Comparison of ENCODE assay signal across 9 cellular contexts in the genomic region with DNA sequence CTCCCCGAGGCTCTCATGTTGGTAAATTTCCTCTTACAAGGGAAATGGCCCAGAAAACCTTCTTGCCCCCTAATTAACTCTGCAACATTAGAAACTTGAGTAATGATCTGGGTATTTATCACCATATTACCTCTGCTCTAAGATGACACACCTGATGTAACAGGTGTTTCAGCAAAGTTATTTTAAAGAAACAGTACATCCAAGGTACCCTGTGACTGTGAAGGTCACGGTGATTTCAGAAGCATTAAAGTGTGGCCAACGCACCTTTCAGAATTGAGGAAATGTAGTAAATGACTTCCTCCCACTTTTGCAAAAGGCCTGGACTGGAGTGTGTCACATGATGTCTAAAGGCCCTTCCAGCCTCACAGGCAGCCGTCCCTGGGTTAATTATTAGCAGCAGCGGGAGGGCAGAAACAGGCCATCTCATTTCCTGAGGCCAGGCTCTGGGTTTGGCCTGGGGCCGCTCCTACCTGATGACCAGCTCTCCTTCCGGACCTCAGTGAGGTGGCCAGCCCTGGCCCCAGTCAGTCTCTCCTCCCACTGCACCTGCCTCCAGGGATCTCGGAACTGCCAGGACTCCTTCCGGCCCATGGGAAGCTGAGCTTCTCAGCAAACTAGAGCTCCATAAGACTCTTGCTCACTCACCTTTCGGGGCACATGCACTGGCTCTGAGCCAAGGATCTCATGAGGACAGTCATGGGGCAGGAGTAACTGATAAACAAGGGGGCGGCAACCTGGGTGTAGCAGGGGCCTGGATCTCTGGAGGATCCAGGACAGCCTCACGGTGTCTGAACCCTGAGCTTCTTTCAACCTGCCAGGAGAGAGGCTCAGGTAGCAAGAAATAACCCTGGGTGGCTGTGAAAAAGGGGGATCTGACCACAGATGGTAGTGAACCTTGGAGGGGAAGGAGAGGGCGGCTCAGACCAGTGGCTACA. TPM values are rescaled to one million over a fixed set of nuclear protein-coding genes. Genes with fewer than 3 reads are reported as not detected.
DNase-seq lines count a peak whose midpoint lies in the region; ATAC-seq and TF ChIP-seq lines count a peak whose summit lies in the region.
"Had no signal": no experiment of that assay in that cellular context is flagged by ENCODE, and none has a peak within 500 bp of the region (broad histone marks: within the 10 kb centered on the region; RNA-seq: fewer than 3 reads in every experiment).

No MANE protein-coding gene starts in this region.

- no peaks in the 10 kb centered on the region for H3K9me3 Mint-ChIP-seq in natural killer cell

- H3K4me3 Mint-ChIP-seq in natural killer cell = no peak overlapping the region

- no peak for TF ChIP-seq CTCF in esophagus squamous epithelium (IDR thresholded peaks at IDR 0.05)
- no peak for TF ChIP-seq CTCF in upper lobe of right lung (IDR thresholded peaks at IDR 0.05)
- TF ChIP-seq CTCF in osteoblast (IDR thresholded peaks at IDR 0.05; ENCODE audit: extremely low read depth, low read depth, low read length) = no peak
- TF ChIP-seq CTCF in natural killer cell (IDR thresholded peaks at IDR 0.05) = no peak

- H3K36me3 ChIP-seq in esophagus squamous epithelium (peaks cover 0 to 9% (median 0%) of the 10 kb centered on the region in 3 donors), upper lobe of right lung (no peaks in the 10 kb centered on the region), osteoblast (ENCODE audit: insufficient read depth, low read length) (no peaks in the 10 kb centered on the region)
- H3K36me3 ChIP-seq: SJSA1 had no signal

- 58 to 59% methylated on average over 8 to 10 of the region's 13 CpGs for whole genome bisulfite sequencing in esophagus squamous epithelium, 2 donors

- H3K4me1 ChIP-seq in esophagus squamous epithelium (peaks cover 0 to 39% (median 10%) of the 10 kb centered on the region in 3 donors), upper lobe of right lung (peaks cover 12% of the 10 kb centered on the region), osteoblast (ENCODE audit: insufficient read depth, low read length) (peaks cover 7% of the 10 kb centered on the region)
- H3K4me1 ChIP-seq: SJSA1 had no signal

- no peak overlapping the region for H3K4me2 ChIP-seq in osteoblast (ENCODE audit: insufficient read depth, low read length)

- DNase-seq in Caki2 (ENCODE audit: low read depth) (peak; percentile 98), NCI-H146 (lab: John Stamatoyannopoulos, UW) (peak; percentile 82), esophagus squamous epithelium (lab: John Stamatoyannopoulos, UW) (no peak), upper lobe of right lung (peak; percentile 94), osteoblast (ENCODE audit: insufficient read length, low spot score, missing footprints) (no peak), head of caudate nucleus (no peak), natural killer cell (no peak)

- no peaks in the 10 kb centered on the region for H3K4me1 Mint-ChIP-seq in natural killer cell

- no peak overlapping the region for H2AFZ ChIP-seq in osteoblast (ENCODE audit: low read length)

- no peaks in the 10 kb centered on the region for H3K9me3 ChIP-seq in esophagus squamous epithelium
- H3K9me3 ChIP-seq in upper lobe of right lung = no peaks in the 10 kb centered on the region
- no peaks in the 10 kb centered on the region for H3K9me3 ChIP-seq in osteoblast (ENCODE audit: low read depth, low read length)
- H3K9me3 ChIP-seq: SJSA1 had no signal

- H3K27me3 Mint-ChIP-seq in natural killer cell (ENCODE audit: low read depth in 2 of 2) = peaks cover 0 to 14% of the 10 kb centered on the region in 2 donors

- TF ChIP-seq POLR2A in esophagus squamous epithelium (IDR thresholded peaks at IDR 0.05) = no peak

- in situ Hi-C loops in Caki2 (cut with HindIII; ENCODE audit: low pct_unique_long_range_greater_than_20kb, low sequenced_read_pairs) = no loop called here

- ATAC-seq in GM21529 (IDR thresholded peaks at IDR 0.05; ENCODE audit: unreplicated experiment) = peak; percentile 83
- peak; percentile 97 for ATAC-seq in upper lobe of right lung
- ATAC-seq in natural killer cell = no peak

- peaks cover 5% of the 10 kb centered on the region for H4K20me1 ChIP-seq in osteoblast (ENCODE audit: insufficient read depth, low read length)

- H3K4me3 ChIP-seq in esophagus squamous epithelium = no peak overlapping the region
- no peak overlapping the region for H3K4me3 ChIP-seq in upper lobe of right lung
- no peak overlapping the region for H3K4me3 ChIP-seq in osteoblast (ENCODE audit: insufficient read depth, low read length)
- H3K4me3 ChIP-seq: SJSA1 had no signal

- H3K27ac Mint-ChIP-seq in natural killer cell = no peak overlapping the region

- no peaks in the 10 kb centered on the region for H3K79me2 ChIP-seq in osteoblast (ENCODE audit: insufficient read depth, low read length)

- H3K36me3 Mint-ChIP-seq in natural killer cell = no peaks in the 10 kb centered on the region

- H3K27me3 ChIP-seq in esophagus squamous epithelium = no peaks in the 10 kb centered on the region
- peaks cover 4% of the 10 kb centered on the region for H3K27me3 ChIP-seq in upper lobe of right lung
- no peaks in the 10 kb centered on the region for H3K27me3 ChIP-seq in osteoblast (ENCODE audit: insufficient read depth, low read length)
- H3K27me3 ChIP-seq: SJSA1 had no signal

- intact Hi-C loops in esophagus squamous epithelium (cut with DNase I) (no loop called here), upper lobe of right lung (cut with DNase I) (no loop called here), head of caudate nucleus (cut with DNase I) (no loop called here), natural killer cell (cut with micrococcal nuclease) (no loop called here)

- H3K27ac ChIP-seq in esophagus squamous epithelium (peak overlapping the region; percentile 15 to 61 (median 39)), upper lobe of right lung (peak overlapping the region; percentile 82), osteoblast (ENCODE audit: low read depth, low read length) (no peak overlapping the region)
- H3K27ac ChIP-seq: SJSA1 had no signal

RNA-seq across cellular contexts. Expression of a gene that starts 20.6 kb away (rescaled TPM):
- total RNA-seq in Caki2 (2014; rRNA removed; shearing (Covaris generic); ENCODE audit: low replicate concordance) = 14.8 and 15.0 TPM in 2 replicates
- 10 to 100 TPM; 11.8 to 21.6 (median 14.1) TPM for total RNA-seq in esophagus squamous epithelium
- total RNA-seq in upper lobe of right lung = 17.1 TPM
- 2.9 TPM in 2 replicates for total RNA-seq in osteoblast
- total RNA-seq in natural killer cell = not detected

Comparison
In these comparisons a context has a peak if more than half of its experiments do, and no peak if none do; other contexts are left out.
1. DNase-seq: peak in Caki2 (single experiment), NCI-H146 (single experiment) and upper lobe of right lung (single experiment); none in esophagus squamous epithelium (single experiment), osteoblast (single experiment), head of caudate nucleus (0 of 42) and natural killer cell (single experiment).
2. ATAC-seq: peak in GM21529 (single experiment) and upper lobe of right lung (single experiment); none in natural killer cell (0 of 3).